Comparison of ENCODE assay signal across 12 cellular contexts in genomic region chr7:135743907-135744789, GRCh38. TPM values are rescaled to one million over a fixed set of nuclear protein-coding genes. Genes with fewer than 3 reads are reported as not detected.
DNase-seq lines count a peak whose midpoint lies in the region; ATAC-seq and TF ChIP-seq lines count a peak whose summit lies in the region.
"Had no signal": no experiment of that assay in that cellular context is flagged by ENCODE, and none has a peak within 500 bp of the region (broad histone marks: within the 10 kb centered on the region; RNA-seq: fewer than 3 reads in every experiment).

No MANE protein-coding gene starts in this region.

- DNase-seq in H7 (peak; percentile 47), RWPE2 (ENCODE audit: low spot score) (no peak), fibroblast of mammary gland (ENCODE audit: low read depth) (peak; percentile 85), Peyer's patch (no peak), SKM-1 (lab: John Stamatoyannopoulos, UW; ENCODE audit: unreplicated experiment) (no peak), SKM-1 treated with dmso at 0.1 percent for 144 hours (lab: John Stamatoyannopoulos, UW; ENCODE audit: unreplicated experiment) (no peak)
- DNase-seq: CD8-positive, alpha-beta memory T cell; NCI-H187; stimulated activated CD4-positive, alpha-beta T cell treated with anti-CD3 and anti-CD28 coated beads, Interleukin-12 subunit alpha, Interleukin-12 subunit beta, amount 100 ng/mL, for 4 hours had no signal

- peak overlapping the region; percentile 57 for H3K4me2 ChIP-seq in skeletal muscle satellite cell (ENCODE audit: low read length)

- H3K9me3 ChIP-seq in RWPE2 (ENCODE audit: severe bottlenecking), result no peaks in the 10 kb centered on the region
- no peaks in the 10 kb centered on the region for H3K9me3 ChIP-seq in skeletal muscle satellite cell (replicated peaks; ENCODE audit: low read length)
- H3K9me3 ChIP-seq in Peyer's patch, result no peaks in the 10 kb centered on the region

- H3K4me3 ChIP-seq in H7 (ENCODE audit: insufficient read depth, low read depth, low read length), result no peak overlapping the region
- no peak overlapping the region for H3K4me3 ChIP-seq in RWPE2 (ENCODE audit: severe bottlenecking)
- H3K4me3 ChIP-seq in fibroblast of mammary gland (ENCODE audit: control insufficient read depth, low read depth, low read length), result peak overlapping the region; percentile 18
- H3K4me3 ChIP-seq in skeletal muscle satellite cell (ENCODE audit: low read length), result peak overlapping the region; percentile 20
- no peak overlapping the region for H3K4me3 ChIP-seq in Peyer's patch

- H3K36me3 ChIP-seq in H7 (replicated peaks; ENCODE audit: control insufficient read depth, insufficient read depth, low read length) (no peaks in the 10 kb centered on the region), RWPE2 (ENCODE audit: low read depth) (no peaks in the 10 kb centered on the region), skeletal muscle satellite cell (ENCODE audit: insufficient read depth, low read length) (peaks cover 20% of the 10 kb centered on the region), Peyer's patch (no peaks in the 10 kb centered on the region)

- no peak for TF ChIP-seq CTCF in RWPE2 (IDR thresholded peaks at IDR 0.05; ENCODE audit: poor library complexity, severe bottlenecking)
- TF ChIP-seq CTCF in fibroblast of mammary gland (conservative IDR thresholded peaks at IDR 0.05; ENCODE audit: control insufficient read depth, insufficient read depth, low read depth, low read length), result no peak
- TF ChIP-seq CTCF in Peyer's patch (IDR thresholded peaks at IDR 0.05), result no peak

- no peak for TF ChIP-seq POLR2A in Peyer's patch (IDR thresholded peaks at IDR 0.05)

- H3K27me3 ChIP-seq in H7 (ENCODE audit: control insufficient read depth, insufficient read depth, low read length) (no peaks in the 10 kb centered on the region), RWPE2 (ENCODE audit: insufficient read depth, poor library complexity, severe bottlenecking) (no peaks in the 10 kb centered on the region), skeletal muscle satellite cell (ENCODE audit: control insufficient read depth, insufficient read depth, low read length) (no peaks in the 10 kb centered on the region), Peyer's patch (no peaks in the 10 kb centered on the region)

- ATAC-seq in RWPE2 (ENCODE audit: low read depth) (no peak), HG03571 (IDR thresholded peaks at IDR 0.05; ENCODE audit: unreplicated experiment) (no peak)

- peaks cover 30% of the 10 kb centered on the region for H3K4me1 ChIP-seq in RWPE2 (ENCODE audit: insufficient read depth, poor library complexity, severe bottlenecking)
- H3K4me1 ChIP-seq in skeletal muscle satellite cell (ENCODE audit: control insufficient read depth, insufficient read depth, low read length), result peaks cover 58% of the 10 kb centered on the region
- no peaks in the 10 kb centered on the region for H3K4me1 ChIP-seq in Peyer's patch

- peak overlapping the region; percentile 64 for H3K9ac ChIP-seq in skeletal muscle satellite cell (ENCODE audit: low read depth, low read length)

- H3K27ac ChIP-seq in RWPE2 (ENCODE audit: poor library complexity, severe bottlenecking) (peak overlapping the region; percentile 100), Peyer's patch (peak overlapping the region in 1 of 4 donors; percentile 3)

RNA-seq across cellular contexts. Expression of gene FAM180A, which starts 4.5 kb away (rescaled TPM):
- not detected in 2 replicates for total RNA-seq in H7 (2014; rRNA removed; shearing (Covaris generic))
- 35.6 and 43.9 TPM in 2 replicates for total RNA-seq in skeletal muscle satellite cell (2012; rRNA removed)
- 1 to 10 TPM in 2 of 4 donors, not detected in 2; 3.3 to 4.4 TPM for total RNA-seq in Peyer's patch
- total RNA-seq: CD8-positive, alpha-beta memory T cell; SK-MEL-5 had no signal

RNA-seq across cellular contexts. Expression of gene SLC13A4, which starts 16.2 kb away (rescaled TPM):
- total RNA-seq in H7 (2014; rRNA removed; shearing (Covaris generic)), result 2.3 and 3.1 TPM in 2 replicates
- 0.51 and 0.87 TPM in 2 replicates for total RNA-seq in skeletal muscle satellite cell (2012; rRNA removed)
- not detected for total RNA-seq in Peyer's patch
- total RNA-seq: CD8-positive, alpha-beta memory T cell had no signal

Comparison
In these comparisons a context has a peak if more than half of its experiments do, and no peak if none do; other contexts are left out.
1. DNase-seq: peak in H7 (single experiment) and fibroblast of mammary gland (single experiment); none in RWPE2 (single experiment), Peyer's patch (0 of 3), SKM-1 (single experiment) and SKM-1 treated with dmso at 0.1 percent for 144 hours (single experiment).
2. H3K4me3 ChIP-seq: peak in fibroblast of mammary gland (single experiment) and skeletal muscle satellite cell (single experiment); none in H7 (single experiment), RWPE2 (single experiment) and Peyer's patch (0 of 4).